9 cellular contexts compared by ENCODE assay signal in genomic region chr10:117860823-117861222, GRCh38.
A peak's percentile ranks its signal among the peaks of the same experiment; 100 is the strongest.
DNase-seq lines count a peak whose midpoint lies in the region; ATAC-seq and TF ChIP-seq lines count a peak whose summit lies in the region.
"Had no signal": no experiment of that assay in that cellular context is flagged by ENCODE, and none has a peak within 500 bp of the region (broad histone marks: within the 10 kb centered on the region; RNA-seq: fewer than 3 reads in every experiment).

No MANE protein-coding gene starts in this region.

- H3K27me3 ChIP-seq in prostate gland (replicated peaks; ENCODE audit: insufficient read depth), result no peaks in the 10 kb centered on the region
- no peaks in the 10 kb centered on the region for H3K27me3 ChIP-seq in psoas muscle (ENCODE audit: insufficient read depth in 3 of 3, low read length in 2 of 3)

- intact Hi-C loops in prostate gland (cut with DNase I), result no loop called here
- intact Hi-C loops in psoas muscle (cut with DNase I), result no loop called here

- TF ChIP-seq POLR2A in prostate gland (IDR thresholded peaks at IDR 0.05), result no peak

- H3K4me1 ChIP-seq in prostate gland (replicated peaks), result no peaks in the 10 kb centered on the region
- no peaks in the 10 kb centered on the region for H3K4me1 ChIP-seq in psoas muscle

- ATAC-seq in HG03095 (IDR thresholded peaks at IDR 0.05; ENCODE audit: unreplicated experiment), result peak; percentile 54
- no peak for ATAC-seq in HG02938 (IDR thresholded peaks at IDR 0.05; ENCODE audit: unreplicated experiment)
- no peak for ATAC-seq in psoas muscle

- peak; percentile 48 for DNase-seq in ELR (ENCODE audit: low read depth)
- DNase-seq in SK-N-MC (ENCODE audit: low read depth, low spot score), result peak; percentile 1
- peak; percentile 32 for DNase-seq in kidney tubule cell (ENCODE audit: low spot score)
- DNase-seq in NCI-H226, result no peak
- DNase-seq in prostate gland (ENCODE audit: low spot score), result no peak
- DNase-seq in psoas muscle, result no peak
- DNase-seq: activated B cell treated with CpG ODN at 0.5 μM for 24 hours had no signal

- H3K4me3 ChIP-seq in SK-N-MC (no peak overlapping the region), prostate gland (no peak overlapping the region), psoas muscle (no peak overlapping the region)

- H3K36me3 ChIP-seq in SK-N-MC (ENCODE audit: insufficient read depth, low read length) (no peaks in the 10 kb centered on the region), prostate gland (no peaks in the 10 kb centered on the region), psoas muscle (ENCODE audit: insufficient read depth in 1 of 2, low read depth in 1 of 2) (no peaks in the 10 kb centered on the region)

- H3K9me3 ChIP-seq in SK-N-MC (ENCODE audit: low read depth, low read length) (no peaks in the 10 kb centered on the region), prostate gland (no peaks in the 10 kb centered on the region), psoas muscle (no peaks in the 10 kb centered on the region)

- H3K9ac ChIP-seq in SK-N-MC (ENCODE audit: insufficient read length), result no peak overlapping the region

- peak in 2 of 4 experiments; percentile 17 to 24 for TF ChIP-seq CTCF in prostate gland (IDR thresholded peaks at IDR 0.05)
- no peak for TF ChIP-seq CTCF in psoas muscle (IDR thresholded peaks at IDR 0.05)

- H3K27ac ChIP-seq in SK-N-MC, result no peak overlapping the region
- no peak overlapping the region for H3K27ac ChIP-seq in prostate gland
- H3K27ac ChIP-seq in psoas muscle, result no peak overlapping the region

Comparison
In these comparisons a context has a peak if more than half of its experiments do, and no peak if none do; other contexts are left out.
1. DNase-seq: peak in ELR (single experiment), SK-N-MC (single experiment) and kidney tubule cell (single experiment); none in NCI-H226 (single experiment), prostate gland (single experiment) and psoas muscle (0 of 2).